Comparison of ENCODE assay signal across 8 cellular contexts in the genomic region with DNA sequence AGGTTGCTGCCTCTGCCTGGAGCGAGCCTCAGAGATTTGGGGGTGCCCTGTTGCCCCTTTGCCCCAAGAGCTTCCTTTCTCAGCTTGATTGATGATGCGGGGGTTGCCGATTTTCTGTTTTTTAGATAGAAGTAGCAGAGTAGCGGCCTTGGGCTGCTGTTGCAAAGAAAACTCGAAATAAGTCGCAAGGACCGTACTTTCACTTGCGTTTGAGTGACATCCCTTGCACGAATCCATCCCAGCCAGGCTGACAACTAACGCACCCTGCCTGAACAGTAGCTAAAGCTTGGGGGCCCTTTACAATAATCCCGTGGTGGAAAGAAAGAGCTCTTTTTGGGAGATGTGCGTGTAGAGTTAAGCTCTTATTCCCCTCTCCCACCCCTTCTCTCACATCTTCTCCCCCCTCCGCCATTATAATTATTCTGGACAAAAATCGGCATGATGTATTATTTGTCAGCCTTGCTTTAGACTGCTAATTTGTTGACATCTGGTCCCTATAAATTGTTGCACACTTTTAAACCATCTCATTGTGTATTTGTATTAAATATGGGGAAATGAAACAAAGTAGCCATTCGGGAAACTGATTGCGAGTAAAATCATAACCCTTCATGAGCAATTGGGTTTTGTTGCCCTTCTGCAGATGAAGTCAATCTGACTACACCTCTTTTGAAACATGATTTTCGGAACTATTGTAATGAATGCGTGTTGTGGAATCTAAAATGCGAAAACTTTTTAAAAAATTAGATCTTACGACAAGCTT. TPM values are rescaled to one million over a fixed set of nuclear protein-coding genes. Genes with fewer than 3 reads are reported as not detected.
DNase-seq lines count a peak whose midpoint lies in the region; ATAC-seq and TF ChIP-seq lines count a peak whose summit lies in the region.

No MANE protein-coding gene starts in this region.

- H3K4me3 ChIP-seq in GM08714 (ENCODE audit: low read length): peak overlapping the region; percentile 94
- peak overlapping the region; percentile 76 for H3K4me3 ChIP-seq in neural progenitor cell
- H3K4me3 ChIP-seq in upper lobe of left lung: peak overlapping the region; percentile 81 to 100 (median 93)

- in situ Hi-C loops in KBM-7 (cut with MboI; ENCODE audit: low pct_unique_long_range_greater_than_20kb, low sequenced_read_pairs): loop anchor here (25.0 kb wide), 1 partner anchor 188 kb away; the partner anchor contains the start of gene MEAK7

- DNase-seq in KBM-7: peak; percentile 42
- peak; percentile 69 for DNase-seq in activated CD8-positive, alpha-beta memory T cell treated with anti-CD3 and anti-CD28 coated beads, Interleukin-2, amount 10 ng/mL, durations not matched to agents 7 days and 5 days
- DNase-seq in fibroblast of gingiva (ENCODE audit: low read depth): peak; percentile 10
- peak; percentile 70 for DNase-seq in neural progenitor cell (ENCODE audit: low spot score)
- peak in 1 of 2 donors; percentile 42 for DNase-seq in upper lobe of left lung
- no peak for DNase-seq in NCI-H1105 treated with DMSO at 0.1 percent for 48 hours (lab: John Stamatoyannopoulos, UW)

- no peak for TF ChIP-seq EP300 in upper lobe of left lung (IDR thresholded peaks at IDR 0.05)

- no peak for TF ChIP-seq POLR2A in upper lobe of left lung (IDR thresholded peaks at IDR 0.05)

- H3K27ac ChIP-seq in neural progenitor cell: no peak overlapping the region
- peak overlapping the region; percentile 77 to 95 (median 89) for H3K27ac ChIP-seq in upper lobe of left lung

- H3K4me3 Mint-ChIP-seq in activated CD8-positive, alpha-beta memory T cell treated with anti-CD3 and anti-CD28 coated beads, Interleukin-2, amount 10 ng/mL, durations not matched to agents 7 days and 5 days: peak overlapping the region; percentile 98
- peak overlapping the region; percentile 100 for H3K4me3 Mint-ChIP-seq in neural progenitor cell

- peak overlapping the region; percentile 88 for H3K4me2 ChIP-seq in neural progenitor cell

- CTCF ChIA-PET in activated CD8-positive, alpha-beta memory T cell treated with anti-CD3 and anti-CD28 coated beads, Interleukin-2, amount 10 ng/mL, durations not matched to agents 7 days and 5 days (lab: Charles Lee): interaction anchor here (0.8 to 2.8 kb wide), 16 partner anchors 10 to 269 kb away, joined by 3 to 29 read pairs (median 3); partner anchors contain the start of gene KLHL36

- H3K9me3 ChIP-seq in neural progenitor cell (ENCODE audit: low read depth) (no peaks in the 10 kb centered on the region), upper lobe of left lung (no peaks in the 10 kb centered on the region)

- H3K79me2 ChIP-seq in neural progenitor cell (ENCODE audit: low read depth): peaks cover 66% of the 10 kb centered on the region

- peak overlapping the region; percentile 96 for H3K27ac Mint-ChIP-seq in activated CD8-positive, alpha-beta memory T cell treated with anti-CD3 and anti-CD28 coated beads, Interleukin-2, amount 10 ng/mL, durations not matched to agents 7 days and 5 days
- H3K27ac Mint-ChIP-seq in neural progenitor cell: peak overlapping the region; percentile 97

- H2AFZ ChIP-seq in neural progenitor cell (replicated peaks): no peak overlapping the region

- peak overlapping the region; percentile 93 for H3K9ac ChIP-seq in neural progenitor cell

- peaks cover 16% of the 10 kb centered on the region for H3K4me1 ChIP-seq in neural progenitor cell
- H3K4me1 ChIP-seq in upper lobe of left lung: peaks cover 28 to 43% (median 29%) of the 10 kb centered on the region in 4 donors

- no peaks in the 10 kb centered on the region for H3K27me3 Mint-ChIP-seq in activated CD8-positive, alpha-beta memory T cell treated with anti-CD3 and anti-CD28 coated beads, Interleukin-2, amount 10 ng/mL, durations not matched to agents 7 days and 5 days
- peaks cover 5% of the 10 kb centered on the region for H3K27me3 Mint-ChIP-seq in neural progenitor cell (ENCODE audit: insufficient read depth, low read depth)

- peak; percentile 28 for ATAC-seq in GM21717 (IDR thresholded peaks at IDR 0.05; ENCODE audit: unreplicated experiment)
- ATAC-seq in activated CD8-positive, alpha-beta memory T cell treated with anti-CD3 and anti-CD28 coated beads, Interleukin-2, amount 10 ng/mL, durations not matched to agents 7 days and 5 days: peak; percentile 31
- peak; percentile 30 to 31 for ATAC-seq in upper lobe of left lung (ENCODE audit: low FRiP score in 2 of 2)

- H3K4me1 Mint-ChIP-seq in activated CD8-positive, alpha-beta memory T cell treated with anti-CD3 and anti-CD28 coated beads, Interleukin-2, amount 10 ng/mL, durations not matched to agents 7 days and 5 days: peaks cover 43% of the 10 kb centered on the region
- H3K4me1 Mint-ChIP-seq in neural progenitor cell: peaks cover 43% of the 10 kb centered on the region

- TF ChIP-seq CTCF in neural progenitor cell (IDR thresholded peaks at IDR 0.05) (no peak), upper lobe of left lung (IDR thresholded peaks at IDR 0.05) (no peak)

- H4K20me1 ChIP-seq in neural progenitor cell (ENCODE audit: low read depth): peaks cover 53% of the 10 kb centered on the region

- H3K36me3 Mint-ChIP-seq in activated CD8-positive, alpha-beta memory T cell treated with anti-CD3 and anti-CD28 coated beads, Interleukin-2, amount 10 ng/mL, durations not matched to agents 7 days and 5 days: peaks cover 4% of the 10 kb centered on the region
- H3K36me3 Mint-ChIP-seq in neural progenitor cell: peaks cover 7% of the 10 kb centered on the region

- H3K36me3 ChIP-seq in neural progenitor cell (no peaks in the 10 kb centered on the region), upper lobe of left lung (no peaks in the 10 kb centered on the region)

- H3K27me3 ChIP-seq in neural progenitor cell (no peaks in the 10 kb centered on the region), upper lobe of left lung (no peaks in the 10 kb centered on the region)

- no peaks in the 10 kb centered on the region for H3K9me3 Mint-ChIP-seq in activated CD8-positive, alpha-beta memory T cell treated with anti-CD3 and anti-CD28 coated beads, Interleukin-2, amount 10 ng/mL, durations not matched to agents 7 days and 5 days (ENCODE audit: low read depth)
- no peaks in the 10 kb centered on the region for H3K9me3 Mint-ChIP-seq in neural progenitor cell

- WGBS in upper lobe of left lung, 2 donors: 3 to 6% methylated on average over 16 to 20 of the region's 20 CpGs

- H3F3A ChIP-seq in neural progenitor cell (ENCODE audit: low read depth): peaks cover 10% of the 10 kb centered on the region

RNA-seq across cellular contexts. Expression of gene USP10, which starts 0.9 kb away (rescaled TPM):
- 100 to 1,000 TPM in 1 of 2 experiments, 10 to 100 TPM in 1; 90.9 to 117 TPM for total RNA-seq in activated CD8-positive, alpha-beta memory T cell treated with anti-CD3 and anti-CD28 coated beads, Interleukin-2, amount 10 ng/mL, durations not matched to agents 7 days and 5 days
- total RNA-seq in neural progenitor cell (ENCODE audit: low replicate concordance) (117 and 130 TPM in 2 replicates), upper lobe of left lung (10 to 100 TPM; 40.9 to 64.7 (median 51.5) TPM)

RNA-seq across cellular contexts. Expression of gene KLHL36, which starts 52.4 kb away (rescaled TPM):
- 10 to 100 TPM; 38.5 to 44.9 TPM for total RNA-seq in activated CD8-positive, alpha-beta memory T cell treated with anti-CD3 and anti-CD28 coated beads, Interleukin-2, amount 10 ng/mL, durations not matched to agents 7 days and 5 days
- total RNA-seq in neural progenitor cell (ENCODE audit: low replicate concordance): 15.9 and 25.3 TPM in 2 replicates
- total RNA-seq in upper lobe of left lung: 10 to 100 TPM; 44.1 to 92.2 (median 54.2) TPM
